ENCODE assay signal across 10 cellular contexts in genomic region chr22:49935561-49935960, GRCh38. TPM values are rescaled to one million over a fixed set of nuclear protein-coding genes. Genes with fewer than 3 reads are reported as not detected.
A peak's percentile ranks its signal among the peaks of the same experiment; 100 is the strongest.
DNase-seq lines count a peak whose midpoint lies in the region; ATAC-seq, FAIRE-seq and TF ChIP-seq lines count a peak whose summit lies in the region.
"Had no signal": no experiment of that assay in that cellular context is flagged by ENCODE, and none has a peak within 500 bp of the region (broad histone marks: within the 10 kb centered on the region; RNA-seq: fewer than 3 reads in every experiment).

No MANE protein-coding gene starts in this region.

- ATAC-seq in naive thymus-derived CD8-positive, alpha-beta T cell, result no peak

- DNase-seq in BJ (ENCODE audit: low read depth) (no peak), GM12865 (ENCODE audit: low read depth) (no peak), astrocyte of the hippocampus (ENCODE audit: low read depth, low spot score) (peak; percentile 50), posterior cingulate gyrus (no peak), SKM-1 treated with dmso at 0.1 percent for 144 hours (lab: John Stamatoyannopoulos, UW; ENCODE audit: unreplicated experiment) (no peak), RCC 7860 (ENCODE audit: low spot score) (no peak), D341Med (ENCODE audit: low spot score) (no peak)
- peak in 1 of 10 donors; percentile 15 for DNase-seq in naive thymus-derived CD8-positive, alpha-beta T cell
- DNase-seq: NCI-H187 had no signal

- H3K4me3 ChIP-seq in BJ (ENCODE audit: low read depth, low read length) (peak overlapping the region; percentile 57), GM12865 (ENCODE audit: low read depth, low read length) (peak overlapping the region; percentile 38; the same call in 1 of the 2 replicates)

- no peaks in the 10 kb centered on the region for H3K36me3 ChIP-seq in BJ (ENCODE audit: control insufficient read depth, insufficient read depth, low read length)

- peaks cover 3 to 33% (median 29%) of the 10 kb centered on the region in 4 donors for H3K4me1 Mint-ChIP-seq in naive thymus-derived CD8-positive, alpha-beta T cell

- TF ChIP-seq CTCF in BJ (IDR thresholded peaks at IDR 0.05; ENCODE audit: insufficient read depth, low read depth, low read length) (no peak), GM12865 (IDR thresholded peaks at IDR 0.05; ENCODE audit: insufficient read depth, low read depth, low read length, missing control alignments) (no peak)

- H3K27me3 ChIP-seq in BJ (ENCODE audit: control insufficient read depth, insufficient read depth, low read length), result no peaks in the 10 kb centered on the region

- intact Hi-C loops in posterior cingulate gyrus (cut with DNase I), result no loop called here

- H3K27ac Mint-ChIP-seq in naive thymus-derived CD8-positive, alpha-beta T cell, result peak overlapping the region in 6 of 10 donors; percentile 52 to 87 (median 84)

- H3K27me3 Mint-ChIP-seq in naive thymus-derived CD8-positive, alpha-beta T cell, result no peaks in the 10 kb centered on the region
- H3K27me3 Mint-ChIP-seq: stimulated activated naive CD8-positive, alpha-beta T cell treated with anti-CD3 and anti-CD28 coated beads, Interleukin-15, Interleukin-2, amounts not matched to agents 100 ng/mL and 50 ng/mL, for 24 hours had no signal

- POLR2A ChIA-PET in BJ (lab: Charles Lee), result interaction anchor here (0.8 to 1.0 kb wide), 2 partner anchors 16 to 27 kb away, joined by 3 read pairs; no protein-coding TSS in a partner anchor
- POLR2A ChIA-PET in naive thymus-derived CD8-positive, alpha-beta T cell (lab: Charles Lee), result interaction anchor here (0.6 to 5.3 kb wide), 8 partner anchors 10 to 35 kb away, joined by 3 to 74 read pairs (median 9); partner anchors contain the start of gene PIM3

- H3K36me3 Mint-ChIP-seq in naive thymus-derived CD8-positive, alpha-beta T cell, result no peaks in the 10 kb centered on the region

- H3K9me3 Mint-ChIP-seq in naive thymus-derived CD8-positive, alpha-beta T cell, result no peaks in the 10 kb centered on the region
- H3K9me3 Mint-ChIP-seq: stimulated activated naive CD8-positive, alpha-beta T cell treated with anti-CD3 and anti-CD28 coated beads, Interleukin-15, Interleukin-2, amounts not matched to agents 100 ng/mL and 50 ng/mL, for 24 hours had no signal

- FAIRE-seq in RCC 7860 (lab: Jason Lieb, UNC), result no peak

- peak overlapping the region in 7 of 10 donors; percentile 12 to 87 (median 67) for H3K4me3 Mint-ChIP-seq in naive thymus-derived CD8-positive, alpha-beta T cell

- CTCF ChIA-PET in BJ (lab: Yijun Ruan, JAX), result interaction anchor here (0.7 kb wide), 1 partner anchor 33 kb away, joined by 3 read pairs; no protein-coding TSS in a partner anchor

RNA-seq across cellular contexts. Expression of gene CRELD2, which starts 17.1 kb away (rescaled TPM):
- 41.0 and 54.1 TPM in 2 replicates for polyA plus RNA-seq in BJ (2011; rRNA removed)
- 9.6 and 10.0 TPM in 2 replicates for polyA minus RNA-seq in BJ (2011; rRNA and poly(A)+ RNA removed)
- 10 to 100 TPM; 22.1 to 28.0 TPM for total RNA-seq in naive thymus-derived CD8-positive, alpha-beta T cell
- 10 to 100 TPM; 35.8 to 43.6 (median 37.0) TPM for polyA plus RNA-seq in naive thymus-derived CD8-positive, alpha-beta T cell

RNA-seq across cellular contexts. Expression of gene ALG12, which starts 17.3 kb away (rescaled TPM):
- polyA plus RNA-seq in BJ (2011; rRNA removed), result 5.5 and 7.9 TPM in 2 replicates
- 4.5 and 5.3 TPM in 2 replicates for polyA minus RNA-seq in BJ (2011; rRNA and poly(A)+ RNA removed)
- total RNA-seq in naive thymus-derived CD8-positive, alpha-beta T cell, result 10 to 100 TPM; 20.3 to 23.6 TPM
- polyA plus RNA-seq in naive thymus-derived CD8-positive, alpha-beta T cell, result 10 to 100 TPM; 10.8 to 17.0 (median 16.9) TPM

RNA-seq across cellular contexts. Expression of gene PIM3, which starts 25.0 kb away (rescaled TPM):
- 5.8 and 8.3 TPM in 2 replicates for polyA plus RNA-seq in BJ (2011; rRNA removed)
- 2.2 and 2.5 TPM in 2 replicates for polyA minus RNA-seq in BJ (2011; rRNA and poly(A)+ RNA removed)
- total RNA-seq in naive thymus-derived CD8-positive, alpha-beta T cell, result 10 to 100 TPM; 42.0 to 44.0 TPM
- 10 to 100 TPM; 12.4 to 26.0 (median 13.6) TPM for polyA plus RNA-seq in naive thymus-derived CD8-positive, alpha-beta T cell
